Comparison of ENCODE assay signal across 30 cellular contexts in the genomic region with DNA sequence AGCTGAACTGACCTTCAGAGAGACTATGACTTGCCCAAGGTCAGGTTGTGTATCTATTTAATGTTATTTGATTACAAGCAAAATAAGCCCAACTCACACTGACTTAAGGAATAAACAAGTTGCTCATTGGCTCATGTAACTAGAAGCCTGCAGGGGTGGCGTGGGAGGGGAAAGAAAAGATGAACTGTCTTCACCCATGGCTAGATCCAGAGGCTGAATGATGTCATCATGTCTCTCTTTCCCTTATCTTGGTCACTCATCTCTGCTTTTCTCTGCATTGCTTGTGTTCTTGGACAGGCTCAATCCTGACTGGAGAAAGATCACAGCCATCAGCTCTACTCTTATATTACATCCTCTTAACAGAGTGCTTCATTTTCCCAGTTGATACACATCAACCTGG.
DNase-seq lines count a peak whose midpoint lies in the region; ATAC-seq and TF ChIP-seq lines count a peak whose summit lies in the region.
"Had no signal": no experiment of that assay in that cellular context is flagged by ENCODE, and none has a peak within 500 bp of the region (broad histone marks: within the 10 kb centered on the region; RNA-seq: fewer than 3 reads in every experiment).

No MANE protein-coding gene starts in this region.

- H3K27ac Mint-ChIP-seq in stimulated activated memory B cell treated with anti-CD40 and anti-IgM and Interleukin-4, amounts not matched to agents 10 μg/mL and 1 μg/mL and 100 μg/mL, for 72 hours, result no peak overlapping the region
- no peak overlapping the region for H3K27ac Mint-ChIP-seq in activated naive CD8-positive, alpha-beta T cell treated with anti-CD3 and anti-CD28 coated beads for 36 hours
- H3K27ac Mint-ChIP-seq: activated CD8-positive, alpha-beta memory T cell treated with anti-CD3 and anti-CD28 coated beads, Interleukin-2, amount 10 ng/mL, durations not matched to agents 7 days and 5 days had no signal

- no peaks in the 10 kb centered on the region for H3K27me3 Mint-ChIP-seq in stimulated activated memory B cell treated with anti-CD40 and anti-IgM and Interleukin-4, amounts not matched to agents 10 μg/mL and 1 μg/mL and 100 μg/mL, for 72 hours
- no peaks in the 10 kb centered on the region for H3K27me3 Mint-ChIP-seq in activated naive CD8-positive, alpha-beta T cell treated with anti-CD3 and anti-CD28 coated beads for 36 hours
- H3K27me3 Mint-ChIP-seq: activated CD8-positive, alpha-beta memory T cell treated with anti-CD3 and anti-CD28 coated beads, Interleukin-2, amount 10 ng/mL, durations not matched to agents 7 days and 5 days had no signal

- H3K9me3 ChIP-seq in GM23248 (ENCODE audit: low read depth) (no peaks in the 10 kb centered on the region), parathyroid adenoma (ENCODE audit: control insufficient read depth, low read length) (no peaks in the 10 kb centered on the region)
- H3K9me3 ChIP-seq: adrenal gland; BLaER1 treated with 17β-estradiol and CSF1 and Interleukin-3, amounts not matched to agents 10 nM and 100 nM; heart right ventricle; SJSA1 had no signal

- H3K9me3 Mint-ChIP-seq in stimulated activated memory B cell treated with anti-CD40 and anti-IgM and Interleukin-4, amounts not matched to agents 10 μg/mL and 1 μg/mL and 100 μg/mL, for 72 hours, result no peaks in the 10 kb centered on the region
- H3K9me3 Mint-ChIP-seq in activated naive CD8-positive, alpha-beta T cell treated with anti-CD3 and anti-CD28 coated beads for 36 hours, result no peaks in the 10 kb centered on the region
- H3K9me3 Mint-ChIP-seq: neural crest cell had no signal

- in situ Hi-C loops in GM23248 (cut with MboI), result no loop called here

- H3K27me3 ChIP-seq in GM23248 (replicated peaks; ENCODE audit: insufficient read depth) (no peaks in the 10 kb centered on the region), parathyroid adenoma (ENCODE audit: control insufficient read depth, insufficient read depth, low read length) (no peaks in the 10 kb centered on the region)
- H3K27me3 ChIP-seq: adrenal gland, foreskin keratinocyte, SJSA1 had no signal

- no peak overlapping the region for H3K4me3 Mint-ChIP-seq in stimulated activated memory B cell treated with anti-CD40 and anti-IgM and Interleukin-4, amounts not matched to agents 10 μg/mL and 1 μg/mL and 100 μg/mL, for 72 hours
- H3K4me3 Mint-ChIP-seq in activated naive CD8-positive, alpha-beta T cell treated with anti-CD3 and anti-CD28 coated beads for 36 hours, result no peak overlapping the region
- H3K4me3 Mint-ChIP-seq: activated CD8-positive, alpha-beta memory T cell treated with anti-CD3 and anti-CD28 coated beads, Interleukin-2, amount 10 ng/mL, durations not matched to agents 7 days and 5 days; neural crest cell had no signal

- ATAC-seq in stimulated activated memory B cell treated with anti-CD40 and anti-IgM and Interleukin-4, amounts not matched to agents 10 μg/mL and 1 μg/mL and 100 μg/mL, for 72 hours, result no peak
- ATAC-seq: activated CD8-positive, alpha-beta memory T cell treated with anti-CD3 and anti-CD28 coated beads, Interleukin-2, amount 10 ng/mL, durations not matched to agents 7 days and 5 days; foreskin keratinocyte; heart right ventricle; left cardiac atrium; right cardiac atrium had no signal

- no peaks in the 10 kb centered on the region for H3K4me1 Mint-ChIP-seq in stimulated activated memory B cell treated with anti-CD40 and anti-IgM and Interleukin-4, amounts not matched to agents 10 μg/mL and 1 μg/mL and 100 μg/mL, for 72 hours
- no peaks in the 10 kb centered on the region for H3K4me1 Mint-ChIP-seq in activated naive CD8-positive, alpha-beta T cell treated with anti-CD3 and anti-CD28 coated beads for 36 hours
- H3K4me1 Mint-ChIP-seq: activated CD8-positive, alpha-beta memory T cell treated with anti-CD3 and anti-CD28 coated beads, Interleukin-2, amount 10 ng/mL, durations not matched to agents 7 days and 5 days; neural crest cell had no signal

- H3F3A ChIP-seq in GM23248 (ENCODE audit: insufficient read depth), result no peaks in the 10 kb centered on the region

- no peak overlapping the region for H2AFZ ChIP-seq in GM23248
- H2AFZ ChIP-seq in parathyroid adenoma, result peak overlapping the region; percentile 13

- H3K79me2 ChIP-seq in GM23248 (ENCODE audit: insufficient read depth) (no peaks in the 10 kb centered on the region), parathyroid adenoma (no peaks in the 10 kb centered on the region)

- 40 to 60% methylated on average over 1 of the region's 1 CpG for WGBS in GM23248 (ENCODE audit: low coverage in 1 of 2, low lambda C conversion rate in 2 of 2, missing lambda C conversion rate in 2 of 2), 2 experiments

- TF ChIP-seq CTCF in epithelial cell of esophagus (IDR thresholded peaks at IDR 0.05; ENCODE audit: insufficient read depth, low read depth, low read length, missing control alignments) (no peak), parathyroid adenoma (IDR thresholded peaks at IDR 0.05) (no peak), coronary artery (IDR thresholded peaks at IDR 0.05) (no peak)

- no peaks in the 10 kb centered on the region for H4K20me1 ChIP-seq in GM23248 (ENCODE audit: insufficient read depth)
- H4K20me1 ChIP-seq: BLaER1 treated with 17β-estradiol and CSF1 and Interleukin-3, amounts not matched to agents 10 nM and 100 nM had no signal

- H3K9me2 ChIP-seq in GM23248 (ENCODE audit: insufficient read depth), result no peaks in the 10 kb centered on the region

- H3K36me3 ChIP-seq in GM23248 (ENCODE audit: low read depth) (no peaks in the 10 kb centered on the region), parathyroid adenoma (ENCODE audit: control insufficient read depth, insufficient read depth, low read length) (no peaks in the 10 kb centered on the region)
- H3K36me3 ChIP-seq: adrenal gland; BLaER1 treated with 17β-estradiol and CSF1 and Interleukin-3, amounts not matched to agents 10 nM and 100 nM; heart right ventricle; SJSA1 had no signal

- H3K36me3 Mint-ChIP-seq in stimulated activated memory B cell treated with anti-CD40 and anti-IgM and Interleukin-4, amounts not matched to agents 10 μg/mL and 1 μg/mL and 100 μg/mL, for 72 hours, result no peaks in the 10 kb centered on the region
- no peaks in the 10 kb centered on the region for H3K36me3 Mint-ChIP-seq in activated naive CD8-positive, alpha-beta T cell treated with anti-CD3 and anti-CD28 coated beads for 36 hours
- H3K36me3 Mint-ChIP-seq: activated CD8-positive, alpha-beta memory T cell treated with anti-CD3 and anti-CD28 coated beads, Interleukin-2, amount 10 ng/mL, durations not matched to agents 7 days and 5 days had no signal

- H3K4me1 ChIP-seq in GM23248 (ENCODE audit: insufficient read depth) (no peaks in the 10 kb centered on the region), parathyroid adenoma (no peaks in the 10 kb centered on the region)
- H3K4me1 ChIP-seq: adrenal gland; BLaER1 treated with 17β-estradiol and CSF1 and Interleukin-3, amounts not matched to agents 10 nM and 100 nM; foreskin keratinocyte; heart right ventricle; SJSA1 had no signal

- no peak overlapping the region for H3K4me3 ChIP-seq in GM23248
- H3K4me3 ChIP-seq in epithelial cell of esophagus (ENCODE audit: low read length), result no peak overlapping the region
- no peak overlapping the region for H3K4me3 ChIP-seq in parathyroid adenoma (ENCODE audit: low read depth, low read length)
- no peak overlapping the region for H3K4me3 ChIP-seq in coronary artery
- H3K4me3 ChIP-seq: adrenal gland; BLaER1 treated with 17β-estradiol and CSF1 and Interleukin-3, amounts not matched to agents 10 nM and 100 nM; heart right ventricle; SJSA1 had no signal

- H3K9ac ChIP-seq in GM23248, result no peak overlapping the region
- no peak overlapping the region for H3K9ac ChIP-seq in parathyroid adenoma
- H3K9ac ChIP-seq: BLaER1 treated with 17β-estradiol and CSF1 and Interleukin-3, amounts not matched to agents 10 nM and 100 nM had no signal

- peak; percentile 34 for DNase-seq in GM23248
- DNase-seq in OCI-M1 (lab: John Stamatoyannopoulos, UW), result peak; percentile 62
- DNase-seq in epithelial cell of esophagus (ENCODE audit: low read depth), result peak; percentile 0
- DNase-seq in NCI-H345 (lab: John Stamatoyannopoulos, UW), result no peak
- no peak for DNase-seq in activated naive CD8-positive, alpha-beta T cell treated with anti-CD3 and anti-CD28 coated beads for 36 hours
- DNase-seq in coronary artery (ENCODE audit: low spot score), result no peak
- DNase-seq: activated CD4-positive, CD25-positive, alpha-beta regulatory T cell; activated CD8-positive, alpha-beta memory T cell treated with anti-CD3 and anti-CD28 coated beads, Interleukin-2, amount 10 ng/mL, durations not matched to agents 7 days and 5 days; activated naive CD4-positive, alpha-beta T cell; activated T-cell treated with anti-CD3 and anti-CD28 coated beads, Interleukin-2, amount 50 U/mL, for 48 hours; effector CD4-positive, alpha-beta T cell; heart right ventricle; KG1; left cardiac atrium; NCI-H1694; NCI-H526 treated with DMSO at 0.1 percent for 48 hours; posterior cingulate gyrus; right cardiac atrium; stimulated activated CD4-positive, alpha-beta T cell treated with anti-CD3 and anti-CD28 coated beads, Interleukin-12 subunit alpha, Interleukin-12 subunit beta, amount 100 ng/mL, for 4 hours; stimulated activated CD4-positive, alpha-beta T cell treated with anti-CD3 and anti-CD28 coated beads, Interleukin-4, amount 100 ng/mL, for 1 hour; substantia nigra; T-helper 1 cell had no signal

- H3K27ac ChIP-seq in GM23248 (no peak overlapping the region), parathyroid adenoma (peak overlapping the region; percentile 47), coronary artery (no peak overlapping the region)
- H3K27ac ChIP-seq: adrenal gland; BLaER1 treated with 17β-estradiol and CSF1 and Interleukin-3, amounts not matched to agents 10 nM and 100 nM; epithelial cell of prostate; foreskin keratinocyte; heart right ventricle; SJSA1 had no signal

- H3K4me2 ChIP-seq in GM23248 (ENCODE audit: unreplicated experiment) (no peak overlapping the region), parathyroid adenoma (ENCODE audit: low read length) (no peak overlapping the region)
- H3K4me2 ChIP-seq: BLaER1 treated with 17β-estradiol and CSF1 and Interleukin-3, amounts not matched to agents 10 nM and 100 nM had no signal

Comparison
In these comparisons a context has a peak if more than half of its experiments do, and no peak if none do; other contexts are left out.
1. DNase-seq: peak in GM23248 (single experiment), OCI-M1 (single experiment) and epithelial cell of esophagus (single experiment); none in NCI-H345 (single experiment), activated naive CD8-positive, alpha-beta T cell treated with anti-CD3 and anti-CD28 coated beads for 36 hours (single experiment) and coronary artery (single experiment).